In genomic region chr10:84138478-84139125, GRCh38 we compare ENCODE assay signal across 8 cellular contexts. TPM values are rescaled to one million over a fixed set of nuclear protein-coding genes. Genes with fewer than 3 reads are reported as not detected.
A peak's percentile ranks its signal among the peaks of the same experiment; 100 is the strongest.
DNase-seq lines count a peak whose midpoint lies in the region; ATAC-seq and TF ChIP-seq lines count a peak whose summit lies in the region.

No MANE protein-coding gene starts in this region.

- peak overlapping the region; percentile 37 to 95 for H3K4me3 ChIP-seq in CD4-positive, alpha-beta memory T cell (ENCODE audit: low read length in 2 of 2)
- H3K4me3 ChIP-seq in ectodermal cell (ENCODE audit: insufficient read depth, low read depth, low read length) (peak overlapping the region; percentile 88), suprapubic skin (peak overlapping the region; percentile 72)
- H3K4me3 ChIP-seq in naive thymus-derived CD4-positive, alpha-beta T cell (ENCODE audit: low read length), result peak overlapping the region; percentile 92

- H3K4me3 Mint-ChIP-seq in CD4-positive, alpha-beta memory T cell, result peak overlapping the region; percentile 89 to 99 (median 96)
- H3K4me3 Mint-ChIP-seq in naive thymus-derived CD4-positive, alpha-beta T cell, result peak overlapping the region; percentile 88 to 98 (median 94)

- no peaks in the 10 kb centered on the region for H3K27me3 ChIP-seq in CD4-positive, alpha-beta memory T cell (ENCODE audit: insufficient read depth, low read length)
- H3K27me3 ChIP-seq in ectodermal cell (ENCODE audit: control insufficient read depth, insufficient read depth, low read length, poor library complexity, severe bottlenecking) (peaks cover 3% of the 10 kb centered on the region), suprapubic skin (no peaks in the 10 kb centered on the region)
- H3K27me3 ChIP-seq in naive thymus-derived CD4-positive, alpha-beta T cell (ENCODE audit: control insufficient read depth in 2 of 2, insufficient read depth in 2 of 2, low read length in 2 of 2), result no peaks in the 10 kb centered on the region

- H3K27ac Mint-ChIP-seq in CD4-positive, alpha-beta memory T cell, result peak overlapping the region; percentile 96 to 99 (median 98)
- peak overlapping the region; percentile 93 to 99 (median 98) for H3K27ac Mint-ChIP-seq in naive thymus-derived CD4-positive, alpha-beta T cell

- ATAC-seq in HG03439 (IDR thresholded peaks at IDR 0.05; ENCODE audit: unreplicated experiment), result peak; percentile 2
- peak; percentile 7 for ATAC-seq in naive thymus-derived CD4-positive, alpha-beta T cell
- ATAC-seq in HG03159 (IDR thresholded peaks at IDR 0.05; ENCODE audit: unreplicated experiment), result no peak

- H3K36me3 Mint-ChIP-seq in CD4-positive, alpha-beta memory T cell, result peaks cover 19 to 37% of the 10 kb centered on the region in 2 donors
- H3K36me3 Mint-ChIP-seq in naive thymus-derived CD4-positive, alpha-beta T cell, result peaks cover 0 to 11% (median 7%) of the 10 kb centered on the region in 5 donors

- 87 to 90% methylated on average over 20 of the region's 20 CpGs for WGBS in ectodermal cell, 2 experiments
- 73% methylated on average over 20 of the region's 20 CpGs for WGBS in suprapubic skin

- no peak for TF ChIP-seq EP300 in suprapubic skin (IDR thresholded peaks at IDR 0.05)

- H3K36me3 ChIP-seq in CD4-positive, alpha-beta memory T cell (ENCODE audit: insufficient read depth, low read length), result peaks cover 13% of the 10 kb centered on the region
- H3K36me3 ChIP-seq in ectodermal cell (ENCODE audit: control insufficient read depth, insufficient read depth, low read length), result peaks cover 12% of the 10 kb centered on the region
- peaks cover 3 to 17% (median 11%) of the 10 kb centered on the region in 3 experiments for H3K36me3 ChIP-seq in naive thymus-derived CD4-positive, alpha-beta T cell (ENCODE audit: control insufficient read depth in 2 of 3, insufficient read depth in 3 of 3, low read length in 3 of 3)
- peaks cover 14% of the 10 kb centered on the region for H3K36me3 ChIP-seq in suprapubic skin

- no peaks in the 10 kb centered on the region for H3K9me3 Mint-ChIP-seq in CD4-positive, alpha-beta memory T cell
- peaks cover 0 to 2% (median 0%) of the 10 kb centered on the region in 11 donors for H3K9me3 Mint-ChIP-seq in naive thymus-derived CD4-positive, alpha-beta T cell

- H3K4me1 Mint-ChIP-seq in CD4-positive, alpha-beta memory T cell, result peaks cover 19 to 34% (median 23%) of the 10 kb centered on the region in 4 donors
- peaks cover 20 to 42% (median 33%) of the 10 kb centered on the region in 7 donors for H3K4me1 Mint-ChIP-seq in naive thymus-derived CD4-positive, alpha-beta T cell

- CTCF ChIA-PET in CD4-positive, alpha-beta memory T cell (lab: Charles Lee; ENCODE audit: partially characterized antibody), result interaction anchor here (0.9 to 3.8 kb wide), 5 partner anchors 8 to 401 kb away, joined by 3 to 28 read pairs (median 3); no protein-coding TSS in a partner anchor
- CTCF ChIA-PET in naive thymus-derived CD4-positive, alpha-beta T cell (lab: Charles Lee), result interaction anchor here (1.2 kb wide), 2 partner anchors 9 to 36 kb away, joined by 3 to 4 read pairs; no protein-coding TSS in a partner anchor

- POLR2A ChIA-PET in CD4-positive, alpha-beta memory T cell (lab: Charles Lee; ENCODE audit: partially characterized antibody), result interaction anchor here (1.0 to 3.3 kb wide), 7 partner anchors 10 to 190 kb away, joined by 3 to 16 read pairs (median 5); partner anchors contain the start of gene CCSER2
- POLR2A ChIA-PET in naive thymus-derived CD4-positive, alpha-beta T cell (lab: Charles Lee), result interaction anchor here (1.0 to 2.9 kb wide), 5 partner anchors 9 to 64 kb away, joined by 3 to 14 read pairs (median 7); no protein-coding TSS in a partner anchor

- TF ChIP-seq CTCF in suprapubic skin (IDR thresholded peaks at IDR 0.05), result no peak

- TF ChIP-seq POLR2A in suprapubic skin (IDR thresholded peaks at IDR 0.05), result no peak

- H3K27me3 Mint-ChIP-seq in CD4-positive, alpha-beta memory T cell, result peaks cover 0 to 1% of the 10 kb centered on the region in 2 donors
- peaks cover 0 to 16% (median 0%) of the 10 kb centered on the region in 5 donors for H3K27me3 Mint-ChIP-seq in naive thymus-derived CD4-positive, alpha-beta T cell

- intact Hi-C loops in CD4-positive, alpha-beta memory T cell (cut with micrococcal nuclease), result loop anchor here (1.0 to 5.0 kb wide), 2 partner anchors 54 to 191 kb away; partner anchors contain the start of gene CDHR1
- intact Hi-C loops in naive thymus-derived CD4-positive, alpha-beta T cell (cut with micrococcal nuclease), result loop anchor here (1.0 to 5.0 kb wide), 6 partner anchors 10 to 1474 kb away; partner anchors contain the start of gene CCSER2 (in 1 of the 2)

- DNase-seq in CD4-positive, alpha-beta memory T cell, result peak in 4 of 5 donors; percentile 72 to 81 (median 76)
- DNase-seq in activated CD4-positive, alpha-beta T cell treated with anti-CD3 and anti-CD28 coated beads for 48 hours, result peak; percentile 79
- peak in 2 of 9 donors; percentile 43 to 63 for DNase-seq in naive thymus-derived CD4-positive, alpha-beta T cell
- DNase-seq in suprapubic skin (ENCODE audit: low spot score in 2 of 2), result no peak
- DNase-seq in NCI-H524 treated with DMSO at 0.1 percent for 48 hours (lab: John Stamatoyannopoulos, UW), result no peak

- H3K27ac ChIP-seq in CD4-positive, alpha-beta memory T cell (ENCODE audit: low read depth, low read length), result peak overlapping the region; percentile 97
- H3K27ac ChIP-seq in ectodermal cell (ENCODE audit: insufficient read depth, low read depth, low read length, poor library complexity, severe bottlenecking), result no peak overlapping the region
- peak overlapping the region; percentile 98 for H3K27ac ChIP-seq in naive thymus-derived CD4-positive, alpha-beta T cell (ENCODE audit: low read depth, low read length)
- peak overlapping the region; percentile 90 for H3K27ac ChIP-seq in suprapubic skin

- no peaks in the 10 kb centered on the region for H3K9me3 ChIP-seq in CD4-positive, alpha-beta memory T cell (ENCODE audit: control insufficient read depth in 1 of 2, low read length in 2 of 2)
- H3K9me3 ChIP-seq in ectodermal cell (ENCODE audit: control insufficient read depth, low read length) (no peaks in the 10 kb centered on the region), suprapubic skin (no peaks in the 10 kb centered on the region)
- no peaks in the 10 kb centered on the region for H3K9me3 ChIP-seq in naive thymus-derived CD4-positive, alpha-beta T cell (ENCODE audit: control insufficient read depth in 2 of 3, low read length in 3 of 3)

- H3K4me1 ChIP-seq in CD4-positive, alpha-beta memory T cell (ENCODE audit: insufficient read depth, low read length), result peaks cover 25% of the 10 kb centered on the region
- H3K4me1 ChIP-seq in ectodermal cell (ENCODE audit: control insufficient read depth, insufficient read depth, low read length) (no peaks in the 10 kb centered on the region), suprapubic skin (peaks cover 27% of the 10 kb centered on the region)
- peaks cover 15 to 18% of the 10 kb centered on the region in 2 donors for H3K4me1 ChIP-seq in naive thymus-derived CD4-positive, alpha-beta T cell (ENCODE audit: control insufficient read depth in 2 of 2, insufficient read depth in 2 of 2, low read length in 2 of 2)

RNA-seq across cellular contexts. Expression of gene GHITM, which starts 0.7 kb away (rescaled TPM):
- total RNA-seq in CD4-positive, alpha-beta memory T cell, result 10 to 100 TPM; 83.4 to 88.6 TPM
- 100 to 1,000 TPM; 258 to 525 TPM for polyA plus RNA-seq in CD4-positive, alpha-beta memory T cell
- 98.6 TPM for polyA plus RNA-seq in ectodermal cell (2013, experiment 1 of 4)
- 105 TPM for polyA plus RNA-seq in ectodermal cell (2013, experiment 2 of 4)
- polyA plus RNA-seq in ectodermal cell (2013, experiment 3 of 4), result 78.0 TPM
- 86.1 TPM for polyA plus RNA-seq in ectodermal cell (2013, experiment 4 of 4)
- 100 to 1,000 TPM in 1 of 5 experiments, 10 to 100 TPM in 4; 61.5 to 115 (median 76.3) TPM for total RNA-seq in naive thymus-derived CD4-positive, alpha-beta T cell
- 100 to 1,000 TPM; 234 to 312 TPM for polyA plus RNA-seq in naive thymus-derived CD4-positive, alpha-beta T cell
- 100 to 1,000 TPM in 3 of 4 donors, 10 to 100 TPM in 1; 91.2 to 132 (median 125) TPM for total RNA-seq in suprapubic skin

RNA-seq across cellular contexts. Expression of gene GPR15LG, which starts 35.0 kb away (rescaled TPM):
- total RNA-seq in CD4-positive, alpha-beta memory T cell, result not detected
- polyA plus RNA-seq in CD4-positive, alpha-beta memory T cell, result not detected
- polyA plus RNA-seq in ectodermal cell (2013, experiment 1 of 4), result not detected
- not detected for polyA plus RNA-seq in ectodermal cell (2013, experiment 2 of 4)
- not detected for polyA plus RNA-seq in ectodermal cell (2013, experiment 3 of 4)
- polyA plus RNA-seq in ectodermal cell (2013, experiment 4 of 4), result not detected
- not detected for total RNA-seq in naive thymus-derived CD4-positive, alpha-beta T cell
- not detected for polyA plus RNA-seq in naive thymus-derived CD4-positive, alpha-beta T cell
- 10 to 100 TPM in 2 of 4 donors, 1 to 10 TPM in 2; 2.0 to 19.3 (median 8.6) TPM for total RNA-seq in suprapubic skin

RNA-seq across cellular contexts. Expression of gene CDHR1, which starts 55.7 kb away (rescaled TPM):
- under 1 TPM; 0.12 to 0.17 TPM for total RNA-seq in CD4-positive, alpha-beta memory T cell
- polyA plus RNA-seq in CD4-positive, alpha-beta memory T cell, result not detected
- 2.6 TPM for polyA plus RNA-seq in ectodermal cell (2013, experiment 1 of 4)
- polyA plus RNA-seq in ectodermal cell (2013, experiment 2 of 4), result 2.9 TPM
- 1.3 TPM for polyA plus RNA-seq in ectodermal cell (2013, experiment 3 of 4)
- 2.4 TPM for polyA plus RNA-seq in ectodermal cell (2013, experiment 4 of 4)
- total RNA-seq in naive thymus-derived CD4-positive, alpha-beta T cell, result 1 to 10 TPM in 1 of 5 experiments, under 1 TPM in 3, not detected in 1; 0.15 to 1.6 (median 0.43) TPM
- polyA plus RNA-seq in naive thymus-derived CD4-positive, alpha-beta T cell, result under 1 TPM in 1 of 2 donors, not detected in 1; 0.16 TPM
- 100 to 1,000 TPM; 106 to 398 (median 143) TPM for total RNA-seq in suprapubic skin

Comparison
In these comparisons a context has a peak if more than half of its experiments do, and no peak if none do; other contexts are left out.
1. DNase-seq: peak in CD4-positive, alpha-beta memory T cell (4 of 5) and activated CD4-positive, alpha-beta T cell treated with anti-CD3 and anti-CD28 coated beads for 48 hours (single experiment); none in suprapubic skin (0 of 2) and NCI-H524 treated with DMSO at 0.1 percent for 48 hours (single experiment).
2. RNA of gene CDHR1, which starts 55.7 kb away (total RNA-seq): 106 to 398 TPM in suprapubic skin; 0.15 to 1.6 TPM in naive thymus-derived CD4-positive, alpha-beta T cell and 0.12 to 0.17 TPM in CD4-positive, alpha-beta memory T cell; every median in the first group is over 10 times any median in the second.
3. Peak in every context shown above with its lines, with median percentiles within 50 percentile points of each other: H3K4me3 ChIP-seq.